Comparison of ENCODE assay signal across 17 cellular contexts in the genomic region with DNA sequence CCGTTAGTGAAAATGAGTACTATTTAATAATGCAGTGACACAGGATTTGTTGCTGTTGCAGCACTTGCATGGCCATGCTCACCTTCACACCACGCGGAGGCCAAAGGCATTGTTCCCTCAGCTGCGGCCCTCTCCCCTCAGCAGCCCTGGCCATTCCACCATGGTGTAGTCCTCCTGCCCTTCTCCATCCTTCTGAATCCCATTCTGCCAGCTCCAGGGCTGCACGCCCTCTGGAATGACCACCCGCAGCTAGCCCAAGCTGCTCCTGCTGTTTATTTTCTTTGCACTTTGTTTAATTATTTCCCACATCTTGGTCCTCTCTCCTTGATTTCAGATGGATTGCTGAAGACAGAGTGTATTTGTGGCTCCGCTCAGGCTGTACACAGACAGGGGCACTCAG.
"Had no signal": no experiment of that assay in that cellular context is flagged by ENCODE, and none has a peak within 500 bp of the region (broad histone marks: within the 10 kb centered on the region; RNA-seq: fewer than 3 reads in every experiment).

No MANE protein-coding gene starts in this region.

- H3K9me3 ChIP-seq: colonic mucosa, psoas muscle, testis, upper lobe of right lung had no signal

- H3K4me3 ChIP-seq: adrenal gland, colonic mucosa, heart left ventricle, psoas muscle, testis, upper lobe of right lung had no signal

- ATAC-seq: heart left ventricle, left lobe of liver, psoas muscle, sciatic nerve, upper lobe of right lung had no signal

- H3K27ac Mint-ChIP-seq: nephron had no signal

- H3K4me3 Mint-ChIP-seq: activated CD4-positive, alpha-beta T cell treated with anti-CD3 and anti-CD28 coated beads for 36 hours; nephron had no signal

- H3K4me1 ChIP-seq: adrenal gland, colonic mucosa, heart left ventricle, psoas muscle, testis, upper lobe of right lung had no signal

- H3K27ac ChIP-seq: adrenal gland, colonic mucosa, heart left ventricle, psoas muscle, testis, upper lobe of right lung, WERI-Rb-1 had no signal

- H3K36me3 ChIP-seq: adrenal gland, colonic mucosa, heart left ventricle, spleen, upper lobe of right lung, WERI-Rb-1 had no signal

- DNase-seq: activated CD4-positive, alpha-beta T cell treated with anti-CD3 and anti-CD28 coated beads for 36 hours; activated naive CD4-positive, alpha-beta T cell; adrenal gland; colonic mucosa; effector CD8-positive, alpha-beta T cell; heart left ventricle; psoas muscle; spleen; stimulated activated CD4-positive, alpha-beta T cell treated with anti-CD3 and anti-CD28 coated beads, Interleukin-1b, Interleukin-23, amount 100 ng/mL, for 48 hours; stimulated activated naive CD4-positive, alpha-beta T cell treated with Interleukin-2 at 50 U/mL for 16 hours; SW 1271; testis; upper lobe of right lung had no signal

- H3K4me1 Mint-ChIP-seq: nephron had no signal
